In genomic region chr10:59361659-59362183, GRCh38 we compare ENCODE assay signal across 8 cellular contexts. TPM values are rescaled to one million over a fixed set of nuclear protein-coding genes. Genes with fewer than 3 reads are reported as not detected.
DNase-seq lines count a peak whose midpoint lies in the region; ATAC-seq and TF ChIP-seq lines count a peak whose summit lies in the region.

No MANE protein-coding gene starts in this region.

- no peak for TF ChIP-seq POLR2A in lower leg skin (IDR thresholded peaks at IDR 0.05)

- H3K4me3 ChIP-seq in WERI-Rb-1 (ENCODE audit: low read depth, low read length), result peak overlapping the region; percentile 65
- H3K4me3 ChIP-seq in iPS-15b (ENCODE audit: low read depth, low read length), result peak overlapping the region; percentile 56
- no peak overlapping the region for H3K4me3 ChIP-seq in lower leg skin (ENCODE audit: low read depth, poor library complexity, severe bottlenecking)

- TF ChIP-seq CTCF in WERI-Rb-1 (IDR thresholded peaks at IDR 0.05; ENCODE audit: low read depth, low read length), result no peak
- no peak for TF ChIP-seq CTCF in lower leg skin (IDR thresholded peaks at IDR 0.05)

- WGBS in lower leg skin, 2 donors, result 37 to 40% methylated on average over 2 of the region's 2 CpGs

- no peaks in the 10 kb centered on the region for H3K9me3 ChIP-seq in WERI-Rb-1 (ENCODE audit: severe bottlenecking)
- H3K9me3 ChIP-seq in iPS-15b (ENCODE audit: control insufficient read depth, insufficient read depth, low read length), result no peaks in the 10 kb centered on the region

- peaks cover 5% of the 10 kb centered on the region for H3K4me1 ChIP-seq in iPS-15b (ENCODE audit: control insufficient read depth, insufficient read depth, low read length)

- H3K36me3 ChIP-seq in WERI-Rb-1, result no peaks in the 10 kb centered on the region
- H3K36me3 ChIP-seq in iPS-15b (ENCODE audit: control insufficient read depth, insufficient read depth, low read length), result no peaks in the 10 kb centered on the region

- H3K27ac ChIP-seq in WERI-Rb-1, result no peak overlapping the region

- no peak overlapping the region for H3K9ac ChIP-seq in iPS-15b (ENCODE audit: low read depth, low read length)

- H3K27me3 ChIP-seq in WERI-Rb-1 (ENCODE audit: insufficient read depth, low read depth, severe bottlenecking), result peaks cover 5% of the 10 kb centered on the region
- H3K27me3 ChIP-seq in iPS-15b (ENCODE audit: control insufficient read depth, insufficient read depth, low read length), result peaks cover 49% of the 10 kb centered on the region

- peak; percentile 53 for ATAC-seq in stimulated activated naive CD8-positive, alpha-beta T cell treated with anti-CD3 and anti-CD28 coated beads, Interleukin-15, Interleukin-2, amounts not matched to agents 100 U/mL and 50 U/mL, for 24 hours
- no peak for ATAC-seq in HG03432 (IDR thresholded peaks at IDR 0.05; ENCODE audit: unreplicated experiment)

- intact Hi-C loops in lower leg skin (cut with DNase I; ENCODE audit: low total_unique reads), result no loop called here

- peak; percentile 21 for DNase-seq in HT1080 (ENCODE audit: low read depth)
- no peak for DNase-seq in WERI-Rb-1
- no peak for DNase-seq in stimulated activated naive CD8-positive, alpha-beta T cell treated with anti-CD3 and anti-CD28 coated beads, Interleukin-15, Interleukin-2, amounts not matched to agents 100 U/mL and 50 U/mL, for 24 hours
- DNase-seq in HT-29 (ENCODE audit: low spot score), result no peak
- no peak for DNase-seq in lower leg skin (ENCODE audit: low spot score in 2 of 2)
- no peak for DNase-seq in iPS-NIHi7 (ENCODE audit: extremely low spot score)

RNA-seq across cellular contexts. Expression of gene FAM13C, which starts 0.6 kb away (rescaled TPM):
- total RNA-seq in HT1080 (2014; rRNA removed; shearing (Covaris generic)), result 2.8 and 3.1 TPM in 2 replicates
- polyA plus RNA-seq in HT1080 (2015; cell fraction: cytosol; rRNA removed), result 1.3 and 1.4 TPM in 2 replicates
- polyA plus RNA-seq in HT1080 (2015; cell fraction: nucleus; rRNA removed), result 1.7 and 5.0 TPM in 2 replicates
- total RNA-seq in HT-29 (2014; rRNA removed; shearing (Covaris generic)), result not detected in 2 replicates
- total RNA-seq in lower leg skin, result 10 to 100 TPM in 2 of 4 donors, 1 to 10 TPM in 2; 5.0 to 18.5 (median 9.7) TPM
